ENCODE assay signal across 14 cellular contexts in the genomic region with DNA sequence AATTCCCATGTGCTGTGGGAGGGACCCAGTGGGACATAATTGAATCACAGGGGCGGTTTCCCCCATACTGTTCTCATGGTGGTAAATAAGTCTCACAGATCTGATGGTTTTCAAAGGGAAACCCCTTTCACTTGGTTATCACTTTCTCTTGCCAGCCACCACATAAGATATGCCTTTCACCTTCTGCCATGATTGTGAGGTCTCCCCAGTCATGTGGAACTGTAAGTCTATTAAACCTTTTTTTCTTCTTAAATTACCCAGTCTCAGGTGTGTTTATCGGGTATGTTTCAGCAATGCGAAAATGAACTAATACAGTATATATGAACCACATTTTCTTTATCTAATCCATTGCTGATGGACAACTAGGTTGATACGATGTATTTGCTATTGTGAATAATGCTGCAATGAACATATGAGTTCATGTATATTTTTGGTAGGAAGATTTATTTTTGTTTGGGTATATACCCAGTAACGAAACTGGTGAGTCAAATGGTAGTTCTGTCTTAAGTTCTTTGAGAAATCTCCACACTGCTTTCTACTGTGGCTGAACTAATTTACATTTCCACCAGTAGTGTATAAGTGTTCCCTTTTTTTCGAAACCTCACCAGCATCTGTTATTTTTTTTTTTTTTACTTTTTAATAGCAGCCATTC.
DNase-seq lines count a peak whose midpoint lies in the region; ATAC-seq, FAIRE-seq and TF ChIP-seq lines count a peak whose summit lies in the region.
"Had no signal": no experiment of that assay in that cellular context is flagged by ENCODE, and none has a peak within 500 bp of the region (broad histone marks: within the 10 kb centered on the region; RNA-seq: fewer than 3 reads in every experiment).

No MANE protein-coding gene starts in this region.

- no peaks in the 10 kb centered on the region for H3K4me1 ChIP-seq in GM12878 (ENCODE audit: control insufficient read depth, insufficient read depth, low read length)

- TF ChIP-seq CTCF in GM12878 (IDR thresholded peaks at IDR 0.05 in 2 of 3, conservative IDR thresholded peaks at IDR 0.05 in 1 of 3; ENCODE audit: control insufficient read depth in 2 of 3, extremely low read depth in 1 of 3, insufficient read depth in 1 of 3, low read depth in 3 of 3, low read length in 3 of 3) = no peak

- WGBS in GM12878 (ENCODE audit: insufficient coverage, insufficient replicate concordance, low lambda C conversion rate, missing lambda C conversion rate) = 33% methylated on average over 6 of the region's 6 CpGs

- H3K27me3 ChIP-seq in GM12878 (replicated peaks in 1 of 2; ENCODE audit: control insufficient read depth in 2 of 2, insufficient read depth in 2 of 2, low read length in 1 of 2) = no peaks in the 10 kb centered on the region
- H3K27me3 ChIP-seq: hepatocyte had no signal

- ATAC-seq in GM19025 (IDR thresholded peaks at IDR 0.05; ENCODE audit: low read depth, unreplicated experiment) = peak; percentile 83
- ATAC-seq in GM21825 (IDR thresholded peaks at IDR 0.05; ENCODE audit: unreplicated experiment) = peak; percentile 76
- ATAC-seq in HG03135 (IDR thresholded peaks at IDR 0.05; ENCODE audit: unreplicated experiment) = peak; percentile 66
- ATAC-seq in GM12878 = peak; percentile 96
- ATAC-seq: CD8-positive, alpha-beta T cell had no signal

- RAD21 ChIA-PET in GM12878 (lab: Charles Lee; ENCODE audit: unreplicated experiment) = no interaction called here

- FAIRE-seq in GM12878 (lab: Jason Lieb, UNC) = peak; percentile 88
- FAIRE-seq: TTC549 had no signal

- peaks cover 2% of the 10 kb centered on the region; the same call in 2 of the 3 replicates for H3K9me3 ChIP-seq in GM12878 (replicated peaks; ENCODE audit: control insufficient read depth, insufficient read depth, low read length)

- no TSS peak for BruUV-seq in GM12878 (replicated peaks; lab: Mats Ljungman, UMichigan)

- in situ Hi-C loops in GM12878 (cut with MboI) = no loop called here

- peak overlapping the region; percentile 35; the same call in 1 of the 2 replicates for H3K27ac ChIP-seq in GM12878 (ENCODE audit: control insufficient read depth, insufficient read depth)
- H3K27ac ChIP-seq: hepatocyte, skin epidermis had no signal

- DNase-seq in GM12878 (ENCODE audit: low read depth, low spot score) (peak; percentile 42), SW 1271 (lab: John Stamatoyannopoulos, UW) (no peak), NCI-H2029 treated with DMSO at 0.1 percent for 48 hours (lab: John Stamatoyannopoulos, UW) (no peak), AG08396 (ENCODE audit: low spot score) (no peak)
- DNase-seq: CD8-positive, alpha-beta T cell; erythroblast; NCI-H1105; NCI-H510A had no signal

- no peak overlapping the region; the same call in 1 of the 2 replicates for H3K4me2 ChIP-seq in GM12878 (ENCODE audit: control insufficient read depth, insufficient read depth)
- H3K4me2 ChIP-seq: hepatocyte had no signal

- POLR2A ChIA-PET in GM12878 (lab: Charles Lee) = no interaction called here

- SMC1A ChIA-PET in GM12878 (lab: Charles Lee; ENCODE audit: uncharacterized antibody, unreplicated experiment) = no interaction called here

- no peaks in the 10 kb centered on the region for H4K20me1 ChIP-seq in GM12878 (ENCODE audit: control insufficient read depth, insufficient read depth)

- CTCF ChIA-PET in GM12878 (lab: Yijun Ruan, JAX) = no interaction called here

- no peaks in the 10 kb centered on the region for H3K79me2 ChIP-seq in GM12878 (ENCODE audit: control insufficient read depth, insufficient read depth, low read length)
- H3K79me2 ChIP-seq: hepatocyte had no signal

- no peak overlapping the region for H3K4me3 ChIP-seq in GM12878
- H3K4me3 ChIP-seq: hepatocyte, skin epidermis had no signal

- no peaks in the 10 kb centered on the region for H3K36me3 ChIP-seq in GM12878 (ENCODE audit: control insufficient read depth in 2 of 2, insufficient read depth in 2 of 2, low read length in 1 of 2)

- intact Hi-C loops in GM12878 (cut with micrococcal nuclease; ENCODE audit: unreplicated experiment) = no loop called here

- H3K9ac ChIP-seq in GM12878 (ENCODE audit: control insufficient read depth, insufficient read depth, low read length) = no peak overlapping the region

- TF ChIP-seq EP300 in GM12878 (IDR thresholded peaks at IDR 0.05; ENCODE audit: borderline replicate concordance in 1 of 2, control insufficient read depth in 1 of 2, low read depth in 2 of 2, low read length in 2 of 2) = no peak

- TF ChIP-seq RAD21 in GM12878 (IDR thresholded peaks at IDR 0.05; ENCODE audit: insufficient read depth, low read depth, low read length) = no peak

- TF ChIP-seq POLR2A in GM12878 (IDR thresholded peaks at IDR 0.05; ENCODE audit: low read depth, low read length) = no peak

- no peak overlapping the region for H2AFZ ChIP-seq in GM12878 (ENCODE audit: control insufficient read depth, low read depth, low read length)
- H2AFZ ChIP-seq: hepatocyte had no signal

TF ChIP-seq in GM12878, 131 proteins besides CTCF, POLR2A, EP300 and RAD21 (continues in another document):
- TF ChIP-seq, protein P1, sequence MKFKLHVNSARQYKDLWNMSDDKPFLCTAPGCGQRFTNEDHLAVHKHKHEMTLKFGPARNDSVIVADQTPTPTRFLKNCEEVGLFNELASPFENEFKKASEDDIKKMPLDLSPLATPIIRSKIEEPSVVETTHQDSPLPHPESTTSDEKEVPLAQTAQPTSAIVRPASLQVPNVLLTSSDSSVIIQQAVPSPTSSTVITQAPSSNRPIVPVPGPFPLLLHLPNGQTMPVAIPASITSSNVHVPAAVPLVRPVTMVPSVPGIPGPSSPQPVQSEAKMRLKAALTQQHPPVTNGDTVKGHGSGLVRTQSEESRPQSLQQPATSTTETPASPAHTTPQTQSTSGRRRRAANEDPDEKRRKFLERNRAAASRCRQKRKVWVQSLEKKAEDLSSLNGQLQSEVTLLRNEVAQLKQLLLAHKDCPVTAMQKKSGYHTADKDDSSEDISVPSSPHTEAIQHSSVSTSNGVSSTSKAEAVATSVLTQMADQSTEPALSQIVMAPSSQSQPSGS (IDR thresholded peaks at IDR 0.05; ENCODE audit: low read length) = peak; percentile 83
- no peak for TF ChIP-seq ZZZ3 (IDR thresholded peaks at IDR 0.05; ENCODE audit: control insufficient read depth, insufficient read length, low read depth)
- peak; percentile 92 for TF ChIP-seq NFIC (IDR thresholded peaks at IDR 0.05; ENCODE audit: low read depth, low read length)
- TF ChIP-seq FOS (IDR thresholded peaks at IDR 0.05; ENCODE audit: borderline replicate concordance, extremely low read depth, insufficient read length) = no peak
- no peak for TF ChIP-seq SUPT20H (IDR thresholded peaks at IDR 0.05; ENCODE audit: borderline replicate concordance, control insufficient read depth, low read depth, low read length)
- peak; percentile 14; the same call in 1 of the 2 replicates for TF ChIP-seq SPI1 (IDR thresholded peaks at IDR 0.05; ENCODE audit: borderline replicate concordance, insufficient read depth, low read depth, low read length)
- peak in 1 of 2 experiments; percentile 40; a peak in 1 of 4 replicates for TF ChIP-seq IKZF2 (IDR thresholded peaks at IDR 0.05)
- TF ChIP-seq CREM (IDR thresholded peaks at IDR 0.05; ENCODE audit: low read depth) = no peak
- no peak for TF ChIP-seq SMAD1 (IDR thresholded peaks at IDR 0.05; ENCODE audit: low read depth, partially characterized antibody)
- no peak for TF ChIP-seq POLR2AphosphoS2 (IDR thresholded peaks at IDR 0.05; ENCODE audit: low read depth, low read length)
- TF ChIP-seq FOXM1 (IDR thresholded peaks at IDR 0.05; ENCODE audit: low read depth, low read length) = 0 out of 2 replicates have a peak, but pooled peaks have one; percentile 41
- TF ChIP-seq MEF2A (IDR thresholded peaks at IDR 0.05; ENCODE audit: insufficient read depth, low read depth, low read length) = peak; percentile 88
- TF ChIP-seq JUNB (IDR thresholded peaks at IDR 0.05) = peak; percentile 65
- peak; percentile 49 for TF ChIP-seq RUNX3 (IDR thresholded peaks at IDR 0.05; ENCODE audit: low read length)
- no peak for TF ChIP-seq RB1 (IDR thresholded peaks at IDR 0.05; ENCODE audit: borderline replicate concordance)
- TF ChIP-seq, protein P2, sequence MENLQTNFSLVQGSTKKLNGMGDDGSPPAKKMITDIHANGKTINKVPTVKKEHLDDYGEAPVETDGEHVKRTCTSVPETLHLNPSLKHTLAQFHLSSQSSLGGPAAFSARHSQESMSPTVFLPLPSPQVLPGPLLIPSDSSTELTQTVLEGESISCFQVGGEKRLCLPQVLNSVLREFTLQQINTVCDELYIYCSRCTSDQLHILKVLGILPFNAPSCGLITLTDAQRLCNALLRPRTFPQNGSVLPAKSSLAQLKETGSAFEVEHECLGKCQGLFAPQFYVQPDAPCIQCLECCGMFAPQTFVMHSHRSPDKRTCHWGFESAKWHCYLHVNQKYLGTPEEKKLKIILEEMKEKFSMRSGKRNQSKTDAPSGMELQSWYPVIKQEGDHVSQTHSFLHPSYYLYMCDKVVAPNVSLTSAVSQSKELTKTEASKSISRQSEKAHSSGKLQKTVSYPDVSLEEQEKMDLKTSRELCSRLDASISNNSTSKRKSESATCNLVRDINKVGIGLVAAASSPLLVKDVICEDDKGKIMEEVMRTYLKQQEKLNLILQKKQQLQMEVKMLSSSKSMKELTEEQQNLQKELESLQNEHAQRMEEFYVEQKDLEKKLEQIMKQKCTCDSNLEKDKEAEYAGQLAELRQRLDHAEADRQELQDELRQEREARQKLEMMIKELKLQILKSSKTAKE (IDR thresholded peaks at IDR 0.05; ENCODE audit: low read depth, poor library complexity, severe bottlenecking) = peak; percentile 70
- TF ChIP-seq, protein P3, sequence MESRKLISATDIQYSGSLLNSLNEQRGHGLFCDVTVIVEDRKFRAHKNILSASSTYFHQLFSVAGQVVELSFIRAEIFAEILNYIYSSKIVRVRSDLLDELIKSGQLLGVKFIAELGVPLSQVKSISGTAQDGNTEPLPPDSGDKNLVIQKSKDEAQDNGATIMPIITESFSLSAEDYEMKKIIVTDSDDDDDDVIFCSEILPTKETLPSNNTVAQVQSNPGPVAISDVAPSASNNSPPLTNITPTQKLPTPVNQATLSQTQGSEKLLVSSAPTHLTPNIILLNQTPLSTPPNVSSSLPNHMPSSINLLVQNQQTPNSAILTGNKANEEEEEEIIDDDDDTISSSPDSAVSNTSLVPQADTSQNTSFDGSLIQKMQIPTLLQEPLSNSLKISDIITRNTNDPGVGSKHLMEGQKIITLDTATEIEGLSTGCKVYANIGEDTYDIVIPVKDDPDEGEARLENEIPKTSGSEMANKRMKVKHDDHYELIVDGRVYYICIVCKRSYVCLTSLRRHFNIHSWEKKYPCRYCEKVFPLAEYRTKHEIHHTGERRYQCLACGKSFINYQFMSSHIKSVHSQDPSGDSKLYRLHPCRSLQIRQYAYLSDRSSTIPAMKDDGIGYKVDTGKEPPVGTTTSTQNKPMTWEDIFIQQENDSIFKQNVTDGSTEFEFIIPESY (IDR thresholded peaks at IDR 0.05) = no peak
